In genomic region chr7:11758627-11759111, GRCh38 we compare ENCODE assay signal across 14 cellular contexts.
"Had no signal": no experiment of that assay in that cellular context is flagged by ENCODE, and none has a peak within 500 bp of the region (broad histone marks: within the 10 kb centered on the region; RNA-seq: fewer than 3 reads in every experiment).

No MANE protein-coding gene starts in this region.

- H3K4me1 ChIP-seq: esophagus squamous epithelium, left ventricle myocardium inferior had no signal

- DNase-seq: activated CD4-positive, alpha-beta T cell treated with anti-CD3 and anti-CD28 coated beads, Interleukin-2, amount 10 ng/mL, durations not matched to agents 7 days and 5 days; activated CD8-positive, alpha-beta T cell treated with anti-CD3 and anti-CD28 coated beads, Interleukin-2, amount 10 ng/mL, durations not matched to agents 7 days and 5 days; activated effector memory CD4-positive, alpha-beta T cell treated with Interleukin-2 at 50 U/mL for 16 hours; activated naive CD4-positive, alpha-beta T cell treated with anti-CD3 and anti-CD28 coated beads, Interleukin-2, amount 10 ng/mL, durations not matched to agents 7 days and 5 days; activated naive CD8-positive, alpha-beta T cell treated with anti-CD3 and anti-CD28 coated beads, Interleukin-2, amount 50 U/mL, for 24 hours; activated T-cell treated with anti-CD3 and anti-CD28 coated beads, Interleukin-2, amount 50 U/mL, for 4 hours; aorta; effector CD8-positive, alpha-beta T cell; esophagus squamous epithelium; kidney glomerular epithelial cell; left ventricle myocardium inferior; stimulated activated CD4-positive, alpha-beta T cell treated with anti-CD3 and anti-CD28 coated beads, Interleukin-4, amount 100 ng/mL, for 24 hours had no signal

- H3K36me3 ChIP-seq: esophagus squamous epithelium, left ventricle myocardium inferior had no signal

- H3K4me3 ChIP-seq: esophagus squamous epithelium, left ventricle myocardium inferior had no signal

- ATAC-seq: activated CD8-positive, alpha-beta T cell treated with anti-CD3 and anti-CD28 coated beads, Interleukin-2, amount 10 ng/mL, durations not matched to agents 7 days and 5 days; activated naive CD8-positive, alpha-beta T cell treated with anti-CD3 and anti-CD28 coated beads, Interleukin-2, amount 50 U/mL, for 24 hours; activated T-cell treated with anti-CD3 and anti-CD28 coated beads, Interleukin-2, amount 50 U/mL, for 4 hours; sciatic nerve; stimulated activated memory B cell treated with anti-CD40 and anti-IgM and Interleukin-4, amounts not matched to agents 10 μg/mL and 1 μg/mL and 100 μg/mL, for 72 hours had no signal

- H3K27ac ChIP-seq: esophagus squamous epithelium, left ventricle myocardium inferior had no signal

- H3K9me3 ChIP-seq: esophagus squamous epithelium, left ventricle myocardium inferior had no signal

- H3K27me3 ChIP-seq: esophagus squamous epithelium had no signal
